ENCODE assay signal across 14 cellular contexts in genomic region chr3:47108546-47108945, GRCh38. TPM values are rescaled to one million over a fixed set of nuclear protein-coding genes. Genes with fewer than 3 reads are reported as not detected.
DNase-seq lines count a peak whose midpoint lies in the region; FAIRE-seq and TF ChIP-seq lines count a peak whose summit lies in the region.
"Had no signal": no experiment of that assay in that cellular context is flagged by ENCODE, and none has a peak within 500 bp of the region (broad histone marks: within the 10 kb centered on the region; RNA-seq: fewer than 3 reads in every experiment).

No MANE protein-coding gene starts in this region.

- peak; percentile 32 for FAIRE-seq in astrocyte (lab: Jason Lieb, UNC)
- FAIRE-seq: islet of Langerhans had no signal

- H3K27me3 ChIP-seq in astrocyte (ENCODE audit: insufficient read depth, low read length) (no peaks in the 10 kb centered on the region), iPS-18a (ENCODE audit: control insufficient read depth, insufficient read depth, low read length) (no peaks in the 10 kb centered on the region), smooth muscle cell (ENCODE audit: low read depth) (no peaks in the 10 kb centered on the region), transverse colon (no peaks in the 10 kb centered on the region)

- H3K36me3 Mint-ChIP-seq in astrocyte (ENCODE audit: low read depth, unreplicated experiment) = peaks cover 23% of the 10 kb centered on the region

- H3K27me3 Mint-ChIP-seq in astrocyte (ENCODE audit: low read depth, unreplicated experiment) = no peaks in the 10 kb centered on the region
- H3K27me3 Mint-ChIP-seq: CD4-positive, alpha-beta T cell had no signal

- H3K4me3 ChIP-seq in astrocyte (ENCODE audit: insufficient read depth, low read depth, low read length) = no peak overlapping the region
- H3K4me3 ChIP-seq in iPS-18a (ENCODE audit: low read length) = no peak overlapping the region
- H3K4me3 ChIP-seq in smooth muscle cell = no peak overlapping the region
- no peak overlapping the region for H3K4me3 ChIP-seq in transverse colon
- H3K4me3 ChIP-seq: PC-9 had no signal

- in situ Hi-C loops in transverse colon (cut with MboI; ENCODE audit: low pct_ligation_motif_present in 1 of 4, low pct_unique_long_range_greater_than_20kb in 1 of 4, low sequenced_read_pairs in 3 of 4) = no loop called here
- in situ Hi-C loops in KBM-7 (cut with MboI; ENCODE audit: low pct_unique_long_range_greater_than_20kb, low sequenced_read_pairs) = no loop called here

- TF ChIP-seq CTCF in astrocyte (IDR thresholded peaks at IDR 0.05; ENCODE audit: insufficient read depth, low read depth, low read length) = no peak
- TF ChIP-seq CTCF in smooth muscle cell (IDR thresholded peaks at IDR 0.05; ENCODE audit: borderline replicate concordance, insufficient read depth, poor library complexity, severe bottlenecking) = no peak
- no peak for TF ChIP-seq CTCF in transverse colon (IDR thresholded peaks at IDR 0.05)

- H2AFZ ChIP-seq in astrocyte (ENCODE audit: low read depth, low read length) (no peak overlapping the region), smooth muscle cell (ENCODE audit: low read depth) (no peak overlapping the region)
- H2AFZ ChIP-seq: PC-9 had no signal

- DNase-seq in HCEC 1CT (peak; percentile 33), astrocyte (ENCODE audit: low read depth) (peak; percentile 51), smooth muscle cell (lab: John Stamatoyannopoulos, UW; ENCODE audit: unreplicated experiment) (no peak), transverse colon (no peak), GM19238 (ENCODE audit: insufficient read length, low spot score) (no peak), KBM-7 (no peak)
- DNase-seq: activated gamma-delta T cell treated with Interleukin-2 at 50 U/mL for 16 hours; CD4-positive, alpha-beta T cell; NCI-H2081; NCI-H69; PC-9; stimulated activated CD4-positive, alpha-beta T cell treated with anti-CD3 and anti-CD28 coated beads, Interleukin-15, amount 100 ng/mL, for 24 hours had no signal

- H3K4me3 Mint-ChIP-seq in astrocyte (ENCODE audit: unreplicated experiment) = no peak overlapping the region
- H3K4me3 Mint-ChIP-seq: CD4-positive, alpha-beta T cell had no signal

- H3K9ac ChIP-seq in astrocyte (ENCODE audit: low read length) (peak overlapping the region; percentile 24), iPS-18a (ENCODE audit: low read length) (no peak overlapping the region), smooth muscle cell (ENCODE audit: low read depth) (no peak overlapping the region)

- H3K4me2 ChIP-seq in astrocyte (ENCODE audit: low read length) = peak overlapping the region; percentile 61
- H3K4me2 ChIP-seq in smooth muscle cell = no peak overlapping the region
- H3K4me2 ChIP-seq: PC-9 had no signal

- H4K20me1 ChIP-seq in astrocyte (ENCODE audit: insufficient read depth, low read length) = no peaks in the 10 kb centered on the region
- H4K20me1 ChIP-seq in smooth muscle cell (ENCODE audit: low read depth) = peaks cover 10% of the 10 kb centered on the region

- H3K9me3 ChIP-seq in astrocyte (ENCODE audit: insufficient read depth, low read depth, low read length) = no peaks in the 10 kb centered on the region
- H3K9me3 ChIP-seq in iPS-18a (ENCODE audit: control insufficient read depth, low read depth, low read length) = no peaks in the 10 kb centered on the region
- no peaks in the 10 kb centered on the region for H3K9me3 ChIP-seq in smooth muscle cell (replicated peaks; ENCODE audit: low read depth)
- H3K9me3 ChIP-seq in transverse colon = no peaks in the 10 kb centered on the region

- peaks cover 17% of the 10 kb centered on the region for H3K4me1 ChIP-seq in astrocyte (ENCODE audit: insufficient read depth, low read length)
- H3K4me1 ChIP-seq in iPS-18a (ENCODE audit: control insufficient read depth, low read depth, low read length) = peaks cover 12% of the 10 kb centered on the region
- H3K4me1 ChIP-seq in smooth muscle cell (ENCODE audit: low read depth) = no peaks in the 10 kb centered on the region
- H3K4me1 ChIP-seq in transverse colon = no peaks in the 10 kb centered on the region

- WGBS in smooth muscle cell (ENCODE audit: low lambda C conversion rate) = 88% methylated on average over 1 of the region's 1 CpG
- WGBS in transverse colon (ENCODE audit: low coverage in 1 of 2), 2 donors = 75 to 78% methylated on average over 1 of the region's 1 CpG

- H3K36me3 ChIP-seq in astrocyte (ENCODE audit: insufficient read depth, low read length) (peaks cover 8% of the 10 kb centered on the region), iPS-18a (ENCODE audit: control insufficient read depth, low read depth, low read length) (peaks cover 27% of the 10 kb centered on the region), smooth muscle cell (ENCODE audit: low read depth) (peaks cover 15% of the 10 kb centered on the region), transverse colon (peaks cover 0 to 68% (median 16%) of the 10 kb centered on the region in 4 donors)

- peaks cover 30% of the 10 kb centered on the region for H3K4me1 Mint-ChIP-seq in astrocyte (ENCODE audit: low read depth, unreplicated experiment)

- TF ChIP-seq EP300 in transverse colon (IDR thresholded peaks at IDR 0.05; ENCODE audit: low read depth) = no peak

- peak overlapping the region; percentile 96 for H3K27ac Mint-ChIP-seq in astrocyte (ENCODE audit: unreplicated experiment)
- H3K27ac Mint-ChIP-seq: CD4-positive, alpha-beta T cell had no signal

- no peaks in the 10 kb centered on the region for H3F3A ChIP-seq in smooth muscle cell (ENCODE audit: low read depth)

- no peak for TF ChIP-seq POLR2A in transverse colon (IDR thresholded peaks at IDR 0.05)

- H3K9me3 Mint-ChIP-seq in astrocyte (ENCODE audit: unreplicated experiment) = no peaks in the 10 kb centered on the region
- H3K9me3 Mint-ChIP-seq: CD4-positive, alpha-beta T cell had no signal

- H3K79me2 ChIP-seq in astrocyte (ENCODE audit: insufficient read depth, low read length) = peaks cover 68% of the 10 kb centered on the region
- H3K79me2 ChIP-seq in smooth muscle cell (ENCODE audit: low read depth) = peaks cover 23% of the 10 kb centered on the region

- H3K27ac ChIP-seq in astrocyte (ENCODE audit: low read depth, low read length) = peak overlapping the region; percentile 45
- H3K27ac ChIP-seq in iPS-18a (ENCODE audit: low read length) = peak overlapping the region; percentile 11
- H3K27ac ChIP-seq in smooth muscle cell (ENCODE audit: low read depth) = peak overlapping the region; percentile 13
- no peak overlapping the region for H3K27ac ChIP-seq in transverse colon
- H3K27ac ChIP-seq: PC-9 had no signal

- intact Hi-C loops in transverse colon (cut with DNase I; ENCODE audit: low total_unique reads) = no loop called here

RNA-seq across cellular contexts. Expression of gene SETD2, which starts 55.4 kb away (rescaled TPM):
- 41.4 and 46.5 TPM in 2 replicates for total RNA-seq in astrocyte
- 28.4 and 31.4 TPM in 2 replicates for total RNA-seq in smooth muscle cell
- polyA plus RNA-seq in smooth muscle cell = 8.3 and 13.1 TPM in 2 replicates
- total RNA-seq in transverse colon = 100 to 1,000 TPM in 1 of 4 donors, 10 to 100 TPM in 3; 54.3 to 113 (median 67.9) TPM

Comparison
In these comparisons a context has a peak if more than half of its experiments do, and no peak if none do; other contexts are left out.
1. DNase-seq: peak in HCEC 1CT (single experiment) and astrocyte (single experiment); none in smooth muscle cell (single experiment), transverse colon (single experiment), GM19238 (single experiment) and KBM-7 (single experiment).
2. H3K27ac ChIP-seq: peak in astrocyte (single experiment), iPS-18a (single experiment) and smooth muscle cell (single experiment); none in transverse colon (0 of 4).